13 cellular contexts compared by ENCODE assay signal in genomic region chr7:2982831-2983230, GRCh38.
DNase-seq lines count a peak whose midpoint lies in the region; ATAC-seq and TF ChIP-seq lines count a peak whose summit lies in the region.
"Had no signal": no experiment of that assay in that cellular context is flagged by ENCODE, and none has a peak within 500 bp of the region (broad histone marks: within the 10 kb centered on the region; RNA-seq: fewer than 3 reads in every experiment).

No MANE protein-coding gene starts in this region.

- no peak overlapping the region for H3K4me2 ChIP-seq in smooth muscle cell
- H3K4me2 ChIP-seq: PC-9 had no signal

- TF ChIP-seq CTCF in smooth muscle cell (IDR thresholded peaks at IDR 0.05; ENCODE audit: borderline replicate concordance, insufficient read depth, poor library complexity, severe bottlenecking) = no peak

- no peak overlapping the region for H3K27ac ChIP-seq in smooth muscle cell (ENCODE audit: low read depth)
- H3K27ac ChIP-seq: epithelial cell of prostate, pancreas, PC-9, thoracic aorta had no signal

- no peaks in the 10 kb centered on the region for H3F3A ChIP-seq in smooth muscle cell (ENCODE audit: low read depth)

- H3K36me3 Mint-ChIP-seq in central memory CD8-positive, alpha-beta T cell (ENCODE audit: insufficient read depth) = peaks cover 22% of the 10 kb centered on the region

- no peaks in the 10 kb centered on the region for H3K79me2 ChIP-seq in smooth muscle cell (ENCODE audit: low read depth)

- H3K9me3 Mint-ChIP-seq in central memory CD8-positive, alpha-beta T cell = no peaks in the 10 kb centered on the region

- H3K9ac ChIP-seq in smooth muscle cell (ENCODE audit: low read depth) = no peak overlapping the region

- DNase-seq in KBM-7 = peak; percentile 70
- peak; percentile 36 for DNase-seq in activated CD8-positive, alpha-beta memory T cell treated with anti-CD3 and anti-CD28 coated beads, Interleukin-2, amount 50 U/mL, for 1 hour (ENCODE audit: extremely low read depth)
- DNase-seq in central memory CD8-positive, alpha-beta T cell (ENCODE audit: low spot score in 2 of 2) = peak; percentile 37 to 61
- peak; percentile 28 for DNase-seq in stimulated activated CD8-positive, alpha-beta memory T cell treated with anti-CD3 and anti-CD28 coated beads, Interleukin-15, amount 100 ng/mL, for 24 hours (ENCODE audit: low read depth)
- DNase-seq in NCI-H1436 treated with DMSO at 0.1 percent for 48 hours (lab: John Stamatoyannopoulos, UW) = no peak
- no peak for DNase-seq in smooth muscle cell (lab: John Stamatoyannopoulos, UW; ENCODE audit: unreplicated experiment)
- DNase-seq: C1 segment of cervical spinal cord, pancreas, PC-9 had no signal

- in situ Hi-C loops in KBM-7 (cut with MboI; ENCODE audit: low pct_unique_long_range_greater_than_20kb, low sequenced_read_pairs) = no loop called here

- no peaks in the 10 kb centered on the region for H3K36me3 ChIP-seq in smooth muscle cell (ENCODE audit: low read depth)
- H3K36me3 ChIP-seq: pancreas, thoracic aorta had no signal

- peaks cover 88% of the 10 kb centered on the region for H3K4me1 Mint-ChIP-seq in central memory CD8-positive, alpha-beta T cell

- H3K4me3 Mint-ChIP-seq in central memory CD8-positive, alpha-beta T cell = peak overlapping the region; percentile 63

- H3K27ac Mint-ChIP-seq in central memory CD8-positive, alpha-beta T cell (ENCODE audit: low read depth) = peak overlapping the region; percentile 80

- H3K4me3 ChIP-seq in smooth muscle cell = no peak overlapping the region
- H3K4me3 ChIP-seq: pancreas, PC-9, thoracic aorta had no signal

- peaks cover 5% of the 10 kb centered on the region for H3K4me1 ChIP-seq in smooth muscle cell (ENCODE audit: low read depth)

- no peaks in the 10 kb centered on the region for H3K9me3 ChIP-seq in smooth muscle cell (replicated peaks; ENCODE audit: low read depth)
- H3K9me3 ChIP-seq: pancreas, thoracic aorta had no signal

- ATAC-seq in central memory CD8-positive, alpha-beta T cell (replicated peaks; ENCODE audit: extremely low read depth, poor library complexity, severe bottlenecking) = peak; percentile 93
- no peak for ATAC-seq in HG03039 (IDR thresholded peaks at IDR 0.05; ENCODE audit: unreplicated experiment)
- no peak for ATAC-seq in GM19395 (IDR thresholded peaks at IDR 0.05; ENCODE audit: unreplicated experiment)
- ATAC-seq: pancreas had no signal

- WGBS in smooth muscle cell (ENCODE audit: low lambda C conversion rate) = 97% methylated on average over 7 of the region's 7 CpGs

- H3K27me3 Mint-ChIP-seq in central memory CD8-positive, alpha-beta T cell = no peaks in the 10 kb centered on the region

- no peaks in the 10 kb centered on the region for H3K27me3 ChIP-seq in smooth muscle cell (ENCODE audit: low read depth)

- H4K20me1 ChIP-seq in smooth muscle cell (ENCODE audit: low read depth) = no peaks in the 10 kb centered on the region

- no peak overlapping the region for H2AFZ ChIP-seq in smooth muscle cell (ENCODE audit: low read depth)
- H2AFZ ChIP-seq: PC-9 had no signal

Comparison
In these comparisons a context has a peak if more than half of its experiments do, and no peak if none do; other contexts are left out.
1. DNase-seq: peak in KBM-7 (single experiment), activated CD8-positive, alpha-beta memory T cell treated with anti-CD3 and anti-CD28 coated beads, Interleukin-2, amount 50 U/mL, for 1 hour (single experiment), central memory CD8-positive, alpha-beta T cell (2 of 2) and stimulated activated CD8-positive, alpha-beta memory T cell treated with anti-CD3 and anti-CD28 coated beads, Interleukin-15, amount 100 ng/mL, for 24 hours (single experiment); none in NCI-H1436 treated with DMSO at 0.1 percent for 48 hours (single experiment) and smooth muscle cell (single experiment).